8 cellular contexts compared by ENCODE assay signal in the genomic region with DNA sequence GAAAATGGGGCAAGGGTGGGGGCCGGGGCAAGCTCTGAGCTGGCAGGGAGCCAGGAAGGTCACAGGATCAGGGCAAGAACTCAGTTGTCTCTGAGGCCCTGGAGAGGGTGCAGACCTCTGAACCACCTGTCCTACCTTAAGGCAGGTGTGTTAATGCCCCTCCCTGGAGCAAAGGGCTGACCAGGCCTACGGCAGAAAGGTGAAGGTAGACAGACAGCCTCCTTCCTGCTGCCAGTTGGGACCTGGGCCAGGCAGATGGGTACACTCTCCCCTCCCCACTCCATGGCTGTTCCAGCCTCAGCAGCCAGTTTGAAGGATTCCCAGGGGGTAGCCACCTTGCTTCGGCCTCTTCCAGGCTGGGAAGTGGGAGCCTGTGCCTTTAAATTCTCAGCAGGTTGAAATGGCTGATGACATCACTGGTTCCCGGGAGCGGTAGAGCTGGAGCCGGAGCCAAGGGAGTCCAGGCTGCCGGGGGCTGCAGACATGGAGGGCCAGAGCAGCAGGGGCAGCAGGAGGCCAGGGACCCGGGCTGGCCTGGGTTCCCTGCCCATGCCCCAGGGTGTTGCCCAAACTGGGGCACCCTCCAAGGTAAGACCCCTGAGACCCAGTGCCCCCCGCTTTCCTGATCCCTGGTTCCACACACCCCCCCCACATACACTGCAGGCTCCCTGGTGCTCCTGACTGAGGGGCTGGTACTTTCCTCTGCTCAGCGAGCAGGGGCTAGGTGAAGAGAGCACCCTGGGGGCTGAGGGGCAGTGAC. TPM values are rescaled to one million over a fixed set of nuclear protein-coding genes. Genes with fewer than 3 reads are reported as not detected.
DNase-seq lines count a peak whose midpoint lies in the region; ATAC-seq and TF ChIP-seq lines count a peak whose summit lies in the region.

A gene with protein sequence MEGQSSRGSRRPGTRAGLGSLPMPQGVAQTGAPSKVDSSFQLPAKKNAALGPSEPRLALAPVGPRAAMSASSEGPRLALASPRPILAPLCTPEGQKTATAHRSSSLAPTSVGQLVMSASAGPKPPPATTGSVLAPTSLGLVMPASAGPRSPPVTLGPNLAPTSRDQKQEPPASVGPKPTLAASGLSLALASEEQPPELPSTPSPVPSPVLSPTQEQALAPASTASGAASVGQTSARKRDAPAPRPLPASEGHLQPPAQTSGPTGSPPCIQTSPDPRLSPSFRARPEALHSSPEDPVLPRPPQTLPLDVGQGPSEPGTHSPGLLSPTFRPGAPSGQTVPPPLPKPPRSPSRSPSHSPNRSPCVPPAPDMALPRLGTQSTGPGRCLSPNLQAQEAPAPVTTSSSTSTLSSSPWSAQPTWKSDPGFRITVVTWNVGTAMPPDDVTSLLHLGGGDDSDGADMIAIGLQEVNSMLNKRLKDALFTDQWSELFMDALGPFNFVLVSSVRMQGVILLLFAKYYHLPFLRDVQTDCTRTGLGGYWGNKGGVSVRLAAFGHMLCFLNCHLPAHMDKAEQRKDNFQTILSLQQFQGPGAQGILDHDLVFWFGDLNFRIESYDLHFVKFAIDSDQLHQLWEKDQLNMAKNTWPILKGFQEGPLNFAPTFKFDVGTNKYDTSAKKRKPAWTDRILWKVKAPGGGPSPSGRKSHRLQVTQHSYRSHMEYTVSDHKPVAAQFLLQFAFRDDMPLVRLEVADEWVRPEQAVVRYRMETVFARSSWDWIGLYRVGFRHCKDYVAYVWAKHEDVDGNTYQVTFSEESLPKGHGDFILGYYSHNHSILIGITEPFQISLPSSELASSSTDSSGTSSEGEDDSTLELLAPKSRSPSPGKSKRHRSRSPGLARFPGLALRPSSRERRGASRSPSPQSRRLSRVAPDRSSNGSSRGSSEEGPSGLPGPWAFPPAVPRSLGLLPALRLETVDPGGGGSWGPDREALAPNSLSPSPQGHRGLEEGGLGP (plus strand): TSS at position 435 of the 760 bp plus-strand sequence. CDS start 49 bp downstream, at position 484.

- no peak for TF ChIP-seq CTCF in parathyroid adenoma (IDR thresholded peaks at IDR 0.05)

- H2AFZ ChIP-seq in parathyroid adenoma: peak within 1 kb of the TSS; percentile 62

- H3K9ac ChIP-seq in HUES48 (ENCODE audit: low read depth, low read length): peak within 1 kb of the TSS; percentile 25; the same call in 1 of the 2 replicates
- peak within 1 kb of the TSS; percentile 95 for H3K9ac ChIP-seq in parathyroid adenoma

- ATAC-seq in SK-N-SH treated with all-trans-retinoic acid at 6 μM for 48 hours: peak; percentile 97
- ATAC-seq in Right ventricle myocardium inferior: peak; percentile 75
- ATAC-seq in GM21576 (IDR thresholded peaks at IDR 0.05; ENCODE audit: unreplicated experiment): no peak

- peak; percentile 28 for DNase-seq in A172 (ENCODE audit: low spot score)
- DNase-seq in Right ventricle myocardium inferior (ENCODE audit: missing footprints): no peak
- no peak for DNase-seq in UCSD-AML1 (lab: John Stamatoyannopoulos, UW; ENCODE audit: unreplicated experiment)
- no peak for DNase-seq in AML-193 (lab: John Stamatoyannopoulos, UW)

- H3K4me3 ChIP-seq in HUES48 (ENCODE audit: low read depth, low read length) (peak within 1 kb of the TSS; percentile 69), parathyroid adenoma (ENCODE audit: low read depth, low read length) (peak within 1 kb of the TSS; percentile 86)

- H3K4me2 ChIP-seq in parathyroid adenoma (ENCODE audit: low read length): peak within 1 kb of the TSS; percentile 89

- H3K4me1 ChIP-seq in HUES48 (ENCODE audit: control insufficient read depth, insufficient read depth, low read length): peaks cover 12% of the 10 kb centered on the region
- peaks cover 31% of the 10 kb centered on the region for H3K4me1 ChIP-seq in parathyroid adenoma

- H3K27ac ChIP-seq in HUES48 (ENCODE audit: low read depth, low read length) (no peak within 1 kb of the TSS), parathyroid adenoma (peak within 1 kb of the TSS; percentile 93)

- intact Hi-C loops in Right ventricle myocardium inferior (cut with DNase I): no loop called here

- H3K27me3 ChIP-seq in HUES48 (ENCODE audit: control insufficient read depth, insufficient read depth, low read length) (no peaks in the 10 kb centered on the region), parathyroid adenoma (ENCODE audit: control insufficient read depth, insufficient read depth, low read length) (no peaks in the 10 kb centered on the region)

- peaks cover 32% of the 10 kb centered on the region for H3K79me2 ChIP-seq in parathyroid adenoma

- no peaks in the 10 kb centered on the region for H3K9me3 ChIP-seq in HUES48 (ENCODE audit: control insufficient read depth, insufficient read depth, low read length)
- H3K9me3 ChIP-seq in parathyroid adenoma (ENCODE audit: control insufficient read depth, low read length): no peaks in the 10 kb centered on the region

- H3K36me3 ChIP-seq in HUES48 (ENCODE audit: control insufficient read depth, insufficient read depth, low read length) (no peaks in the 10 kb centered on the region), parathyroid adenoma (ENCODE audit: control insufficient read depth, insufficient read depth, low read length) (no peaks in the 10 kb centered on the region)

TF ChIP-seq in SK-N-SH treated with all-trans-retinoic acid at 6 μM for 48 hours, 23 proteins besides CTCF, POLR2A, EP300 and RAD21:
- TF ChIP-seq, protein P1, sequence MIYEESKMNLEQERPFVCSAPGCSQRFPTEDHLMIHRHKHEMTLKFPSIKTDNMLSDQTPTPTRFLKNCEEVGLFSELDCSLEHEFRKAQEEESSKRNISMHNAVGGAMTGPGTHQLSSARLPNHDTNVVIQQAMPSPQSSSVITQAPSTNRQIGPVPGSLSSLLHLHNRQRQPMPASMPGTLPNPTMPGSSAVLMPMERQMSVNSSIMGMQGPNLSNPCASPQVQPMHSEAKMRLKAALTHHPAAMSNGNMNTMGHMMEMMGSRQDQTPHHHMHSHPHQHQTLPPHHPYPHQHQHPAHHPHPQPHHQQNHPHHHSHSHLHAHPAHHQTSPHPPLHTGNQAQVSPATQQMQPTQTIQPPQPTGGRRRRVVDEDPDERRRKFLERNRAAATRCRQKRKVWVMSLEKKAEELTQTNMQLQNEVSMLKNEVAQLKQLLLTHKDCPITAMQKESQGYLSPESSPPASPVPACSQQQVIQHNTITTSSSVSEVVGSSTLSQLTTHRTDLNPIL (CRISPR knock-in tag; IDR thresholded peaks at IDR 0.05; ENCODE audit: low read depth): no peak
- TF ChIP-seq ZNF70 (CRISPR knock-in tag; IDR thresholded peaks at IDR 0.05) (no peak), ZFP3 (CRISPR knock-in tag; IDR thresholded peaks at IDR 0.05) (no peak), RARB (CRISPR knock-in tag; IDR thresholded peaks at IDR 0.05) (no peak)

RNA-seq across cellular contexts. Expression of the gene that starts here (rescaled TPM):
- total RNA-seq in A172 (2014; rRNA removed; shearing (Covaris generic)): 0.33 and 1.3 TPM in 2 replicates
- total RNA-seq in Right ventricle myocardium inferior: 16.6 TPM
